24 cellular contexts compared by ENCODE assay signal in the genomic region with DNA sequence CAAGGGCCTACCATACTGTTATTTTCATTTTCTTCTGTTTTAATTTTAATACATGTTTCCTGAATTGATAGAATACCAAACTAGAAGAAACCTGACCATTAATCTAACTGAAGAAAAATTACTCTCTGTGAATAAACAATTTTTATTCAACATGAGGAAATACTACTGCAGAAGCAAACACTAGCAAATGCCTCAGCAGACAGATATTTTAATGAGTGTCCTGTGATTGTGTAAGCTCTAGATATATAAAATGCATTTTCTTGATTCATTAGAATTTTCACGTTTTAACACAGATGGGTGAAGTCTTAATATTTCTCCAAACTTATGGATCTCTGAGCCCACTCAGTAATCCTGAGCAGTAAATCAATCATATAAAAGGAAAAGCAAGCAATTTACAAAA.
"Had no signal": no experiment of that assay in that cellular context is flagged by ENCODE, and none has a peak within 500 bp of the region (broad histone marks: within the 10 kb centered on the region; RNA-seq: fewer than 3 reads in every experiment).

No MANE protein-coding gene starts in this region.

- ATAC-seq: activated naive CD4-positive, alpha-beta T cell treated with anti-CD3 and anti-CD28 coated beads, Interleukin-2, amount 50 U/mL, for 72 hours; activated T-helper 17 cell treated with anti-CD3 and anti-CD28 coated beads, Interleukin-2, amount 50 U/mL, for 72 hours; effector memory CD8-positive, alpha-beta T cell; foreskin keratinocyte; naive thymus-derived CD8-positive, alpha-beta T cell; stimulated activated effector memory CD8-positive, alpha-beta T cell treated with anti-CD3 and anti-CD28 coated beads, Interleukin-12 subunit alpha, Interleukin-12 subunit beta, amount 100 ng/mL, for 72 hours; WTC11 had no signal

- H3K36me3 ChIP-seq: adrenal gland, colonic mucosa, esophagus muscularis mucosa, left ventricle myocardium inferior, prostate gland, stomach, suprapubic skin, transverse colon had no signal

- DNase-seq: activated CD8-positive, alpha-beta memory T cell treated with anti-CD3 and anti-CD28 coated beads, Interleukin-2, amount 50 U/mL, for 4 hours; activated T-cell treated with anti-CD3 and anti-CD28 coated beads, Interleukin-2, amount 50 U/mL, for 24 hours; adrenal gland; colonic mucosa; dorsolateral prefrontal cortex; effector memory CD8-positive, alpha-beta T cell; foreskin keratinocyte; left ventricle myocardium inferior; naive thymus-derived CD8-positive, alpha-beta T cell; stimulated activated CD4-positive, alpha-beta T cell treated with anti-CD3 and anti-CD28 coated beads, Interleukin-1b, Interleukin-23, amount 100 ng/mL, for 48 hours; stomach; T-helper 9 cell; transverse colon had no signal

- H3K9me3 ChIP-seq: adrenal gland, colonic mucosa, prostate gland, suprapubic skin had no signal

- H3K27me3 ChIP-seq: adrenal gland, colonic mucosa, dorsolateral prefrontal cortex, esophagus muscularis mucosa, foreskin keratinocyte, hepatocyte, stomach, suprapubic skin, transverse colon had no signal

- H3K4me1 ChIP-seq: colonic mucosa, foreskin keratinocyte, prostate gland, stomach, suprapubic skin had no signal

- H3K27ac ChIP-seq: adrenal gland, colonic mucosa, foreskin keratinocyte, hepatocyte, prostate gland, stomach, suprapubic skin had no signal

- FAIRE-seq: bronchial epithelial cell, endothelial cell of umbilical vein, urothelium cell line had no signal

- H3K4me3 ChIP-seq: adrenal gland, colonic mucosa, dorsolateral prefrontal cortex, esophagus muscularis mucosa, hepatocyte, left ventricle myocardium inferior, prostate gland, stomach, suprapubic skin, transverse colon had no signal
